ENCODE assay signal across 8 cellular contexts in the genomic region with DNA sequence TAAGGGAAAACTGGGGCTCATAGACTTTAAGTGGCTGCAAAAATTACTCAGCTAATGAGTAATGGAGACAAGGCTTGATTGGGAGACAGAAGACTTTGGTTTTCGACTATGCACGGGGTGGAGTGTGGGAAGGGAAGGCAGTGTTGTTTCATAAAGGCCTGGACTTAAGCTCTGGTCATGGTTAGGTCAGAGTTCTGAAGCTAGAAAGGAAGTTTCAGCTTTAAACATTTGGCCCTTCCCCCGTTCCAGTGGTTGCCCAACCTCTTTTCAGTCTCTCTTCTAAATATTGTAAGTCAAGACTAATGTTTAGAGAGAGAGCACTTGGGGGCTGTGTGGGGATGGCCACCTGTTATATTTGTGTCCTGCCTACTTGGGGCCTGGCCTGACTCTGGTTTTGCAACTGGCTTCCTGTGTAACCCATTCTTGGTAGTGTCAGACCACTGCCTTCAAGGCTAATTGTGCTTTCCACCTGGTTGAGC. TPM values are rescaled to one million over a fixed set of nuclear protein-coding genes. Genes with fewer than 3 reads are reported as not detected.
DNase-seq lines count a peak whose midpoint lies in the region; ATAC-seq and TF ChIP-seq lines count a peak whose summit lies in the region.

No MANE protein-coding gene starts in this region.

- peak overlapping the region; percentile 44 for H3K9ac ChIP-seq in GM23248

- H3K27ac ChIP-seq in GM23248 = peak overlapping the region; percentile 96

- H3K79me2 ChIP-seq in GM23248 (ENCODE audit: insufficient read depth) = peaks cover 100% of the 10 kb centered on the region

- peaks cover 70% of the 10 kb centered on the region for H3K4me1 ChIP-seq in GM23248 (ENCODE audit: insufficient read depth)

- H3K4me2 ChIP-seq in GM23248 (ENCODE audit: unreplicated experiment) = peak overlapping the region; percentile 53

- no peaks in the 10 kb centered on the region for H3K9me2 ChIP-seq in GM23248 (ENCODE audit: insufficient read depth)

- peak; percentile 78 for DNase-seq in GM23248
- peak; percentile 36 for DNase-seq in NAMALWA (ENCODE audit: low spot score)
- DNase-seq in fibroblast of pulmonary artery (ENCODE audit: low read depth) = peak; percentile 50
- no peak for DNase-seq in NCI-H446 treated with DMSO at 0.1 percent for 48 hours (lab: John Stamatoyannopoulos, UW)
- DNase-seq in NCI-H2029 treated with DMSO at 0.1 percent for 48 hours (lab: John Stamatoyannopoulos, UW) = no peak
- DNase-seq in foreskin melanocyte = no peak
- DNase-seq in NCI-H774 (lab: John Stamatoyannopoulos, UW) = no peak

- in situ Hi-C loops in GM23248 (cut with MboI) = no loop called here

- H3K4me3 ChIP-seq in GM23248 (no peak overlapping the region), fibroblast of pulmonary artery (replicated peaks; ENCODE audit: low read depth, low read length) (no peak overlapping the region)

- H3K9me3 ChIP-seq in GM23248 (ENCODE audit: low read depth) = no peaks in the 10 kb centered on the region

- H2AFZ ChIP-seq in GM23248 = no peak overlapping the region

- no peaks in the 10 kb centered on the region for H3K27me3 ChIP-seq in GM23248 (replicated peaks; ENCODE audit: insufficient read depth)

- no peaks in the 10 kb centered on the region for H3K36me3 ChIP-seq in GM23248 (ENCODE audit: low read depth)

- 0 to 4% methylated on average over 3 of the region's 3 CpGs for WGBS in GM23248 (ENCODE audit: low coverage in 1 of 2, low lambda C conversion rate in 2 of 2, missing lambda C conversion rate in 2 of 2), 2 experiments

- H4K20me1 ChIP-seq in GM23248 (ENCODE audit: insufficient read depth) = peaks cover 4% of the 10 kb centered on the region; the same call in 1 of the 2 replicates

- TF ChIP-seq CTCF in fibroblast of pulmonary artery (IDR thresholded peaks at IDR 0.05; ENCODE audit: low read length, missing control alignments) = no peak

- peak; percentile 71 for ATAC-seq in GM18519 (IDR thresholded peaks at IDR 0.05; ENCODE audit: low FRiP score, unreplicated experiment)

- peaks cover 40% of the 10 kb centered on the region for H3F3A ChIP-seq in GM23248 (ENCODE audit: insufficient read depth)

RNA-seq across cellular contexts. Expression of a gene that starts 21.0 kb away (rescaled TPM):
- total RNA-seq in GM23248 (2014; rRNA removed; shearing (Covaris generic)) = 281 and 286 TPM in 2 replicates
- polyA plus RNA-seq in GM23248 (2016; fragmentation: Nextera tagmentation; extraction: Ambion mirVana) = 268 and 285 TPM in 2 replicates

Comparison
In these comparisons a context has a peak if more than half of its experiments do, and no peak if none do; other contexts are left out.
1. DNase-seq: peak in GM23248 (single experiment), NAMALWA (single experiment) and fibroblast of pulmonary artery (single experiment); none in NCI-H446 treated with DMSO at 0.1 percent for 48 hours (single experiment), NCI-H2029 treated with DMSO at 0.1 percent for 48 hours (single experiment), foreskin melanocyte (single experiment) and NCI-H774 (single experiment).